Comparison of ENCODE assay signal across 8 cellular contexts in the genomic region with DNA sequence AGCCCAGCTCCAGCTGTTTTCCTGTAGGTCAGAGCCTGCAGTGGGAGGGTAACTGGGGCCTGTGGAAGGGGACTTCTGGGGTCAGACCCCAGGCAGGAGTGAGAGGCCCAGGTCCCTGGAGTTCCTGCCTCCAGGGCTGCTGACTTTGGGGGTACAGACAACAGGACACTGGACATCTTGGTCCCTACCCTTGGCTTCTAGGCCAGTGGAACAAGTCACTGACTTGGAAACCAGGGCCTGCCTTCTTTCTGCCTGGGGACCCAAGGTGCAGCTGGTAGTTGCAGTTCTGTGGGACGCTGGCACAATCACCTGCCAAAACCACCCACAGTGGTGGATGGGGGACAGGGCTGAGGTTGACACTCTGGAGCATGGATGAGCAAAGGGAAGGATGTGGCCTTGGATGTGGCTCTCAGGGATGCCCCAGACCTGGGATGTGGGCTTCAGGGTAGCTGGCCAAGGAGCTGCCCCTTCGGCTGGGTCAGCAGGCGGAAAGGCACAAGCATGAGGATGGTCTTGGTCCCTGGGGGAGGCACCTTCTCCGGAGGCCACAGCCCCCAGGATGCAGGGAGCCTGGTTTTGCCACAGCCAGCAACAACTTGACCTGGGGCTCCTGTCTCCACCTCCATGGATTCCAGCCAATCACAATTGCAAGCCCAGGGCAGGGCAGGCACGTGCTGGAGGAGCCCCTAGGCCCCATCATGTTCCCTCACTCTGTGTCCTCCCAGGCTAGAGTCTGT. TPM values are rescaled to one million over a fixed set of nuclear protein-coding genes. Genes with fewer than 3 reads are reported as not detected.
DNase-seq lines count a peak whose midpoint lies in the region; ATAC-seq and TF ChIP-seq lines count a peak whose summit lies in the region.

No MANE protein-coding gene starts in this region.

- H3K4me3 Mint-ChIP-seq in endothelial cell (ENCODE audit: unreplicated experiment): peak overlapping the region; percentile 85

- no peak for ATAC-seq in GM21423 (IDR thresholded peaks at IDR 0.05; ENCODE audit: unreplicated experiment)

- peaks cover 2% of the 10 kb centered on the region for H3K27me3 Mint-ChIP-seq in endothelial cell (ENCODE audit: unreplicated experiment)

- peak overlapping the region; percentile 78 for H3K9ac ChIP-seq in NT2/D1 (ENCODE audit: insufficient read length, low read depth)

- peak overlapping the region; percentile 69; the same call in 1 of the 2 replicates for H3K4me3 ChIP-seq in DOHH2 (ENCODE audit: low read length)
- peak overlapping the region; percentile 73 for H3K4me3 ChIP-seq in NT2/D1 (ENCODE audit: insufficient read length, low read depth)
- H3K4me3 ChIP-seq in osteoblast (ENCODE audit: insufficient read depth, low read length): peak overlapping the region; percentile 57

- peaks cover 7% of the 10 kb centered on the region for H3K4me1 Mint-ChIP-seq in endothelial cell (ENCODE audit: unreplicated experiment)

- H3K9me3 Mint-ChIP-seq in endothelial cell (ENCODE audit: unreplicated experiment): peaks cover 2% of the 10 kb centered on the region

- DNase-seq in NT2/D1 (ENCODE audit: low read depth, low spot score) (no peak), endothelial cell (ENCODE audit: low spot score) (no peak), osteoblast (ENCODE audit: insufficient read length, low spot score, missing footprints) (peak; percentile 71), NCI-H2107 (lab: John Stamatoyannopoulos, UW) (no peak), NCI-H2196 treated with DMSO at 0.1 percent for 48 hours (lab: John Stamatoyannopoulos, UW; ENCODE audit: unreplicated experiment) (no peak), HPDE6-E6E7 (ENCODE audit: extremely low spot score) (no peak)

- H3K4me1 ChIP-seq in DOHH2 (ENCODE audit: control insufficient read depth, low read length) (peaks cover 17% of the 10 kb centered on the region), NT2/D1 (ENCODE audit: insufficient read depth, insufficient read length) (peaks cover 25% of the 10 kb centered on the region), osteoblast (ENCODE audit: insufficient read depth, low read length) (peaks cover 7% of the 10 kb centered on the region)

- H3F3A ChIP-seq in DOHH2 (ENCODE audit: control insufficient read depth, insufficient read depth): peaks cover 3% of the 10 kb centered on the region

- H3K9me3 ChIP-seq in DOHH2 (ENCODE audit: control insufficient read depth, insufficient read depth, low read length) (no peaks in the 10 kb centered on the region), NT2/D1 (ENCODE audit: insufficient read depth, low read length) (peaks cover 6% of the 10 kb centered on the region), osteoblast (ENCODE audit: low read depth, low read length) (no peaks in the 10 kb centered on the region)

- no peak overlapping the region for H2AFZ ChIP-seq in osteoblast (ENCODE audit: low read length)

- H3K9me2 ChIP-seq in DOHH2 (replicated peaks; ENCODE audit: control insufficient read depth, low read length): no peaks in the 10 kb centered on the region

- H3K27ac ChIP-seq in DOHH2 (ENCODE audit: low read depth, low read length): no peak overlapping the region
- no peak overlapping the region for H3K27ac ChIP-seq in osteoblast (ENCODE audit: low read depth, low read length)

- no peak overlapping the region for H3K27ac Mint-ChIP-seq in endothelial cell (ENCODE audit: unreplicated experiment)

- H3K27me3 ChIP-seq in DOHH2 (ENCODE audit: control insufficient read depth, low read length): no peaks in the 10 kb centered on the region
- H3K27me3 ChIP-seq in NT2/D1 (ENCODE audit: insufficient read depth, insufficient read length): no peaks in the 10 kb centered on the region
- peaks cover 8% of the 10 kb centered on the region for H3K27me3 ChIP-seq in osteoblast (ENCODE audit: insufficient read depth, low read length)

- H3K79me2 ChIP-seq in DOHH2 (ENCODE audit: control insufficient read depth, low read length) (peaks cover 21% of the 10 kb centered on the region), osteoblast (ENCODE audit: insufficient read depth, low read length) (peaks cover 18% of the 10 kb centered on the region)

- H3K36me3 Mint-ChIP-seq in endothelial cell (ENCODE audit: low read depth, unreplicated experiment): peaks cover 3% of the 10 kb centered on the region

- H4K20me1 ChIP-seq in DOHH2 (ENCODE audit: control insufficient read depth, insufficient read depth, low read depth, low read length): peaks cover 3% of the 10 kb centered on the region; the same call in 1 of the 2 replicates
- peaks cover 27% of the 10 kb centered on the region for H4K20me1 ChIP-seq in osteoblast (ENCODE audit: insufficient read depth, low read length)

- H3K4me2 ChIP-seq in DOHH2 (ENCODE audit: low read length) (peak overlapping the region; percentile 85; the same call in 1 of the 2 replicates), osteoblast (ENCODE audit: insufficient read depth, low read length) (peak overlapping the region; percentile 63)

- TF ChIP-seq CTCF in DOHH2 (IDR thresholded peaks at IDR 0.05; ENCODE audit: low read depth, low read length, poor library complexity, severe bottlenecking) (no peak), endothelial cell (IDR thresholded peaks at IDR 0.05; ENCODE audit: unreplicated experiment) (no peak), osteoblast (IDR thresholded peaks at IDR 0.05; ENCODE audit: extremely low read depth, low read depth, low read length) (no peak)

- H3K36me3 ChIP-seq in DOHH2 (ENCODE audit: control insufficient read depth, low read length) (peaks cover 35% of the 10 kb centered on the region), NT2/D1 (ENCODE audit: insufficient read depth, insufficient read length, low read length) (peaks cover 35% of the 10 kb centered on the region), osteoblast (ENCODE audit: insufficient read depth, low read length) (peaks cover 15% of the 10 kb centered on the region)

RNA-seq across cellular contexts. Expression of gene JMJD4, which starts 5.8 kb away (rescaled TPM):
- 13.4 TPM for total RNA-seq in endothelial cell (ENCODE audit: unreplicated experiment)
- total RNA-seq in osteoblast: 27.5 and 30.4 TPM in 2 replicates

RNA-seq across cellular contexts. Expression of gene SNAP47, which starts 5.9 kb away (rescaled TPM):
- total RNA-seq in endothelial cell (ENCODE audit: unreplicated experiment) (32.2 TPM), osteoblast (47.7 and 51.4 TPM in 2 replicates)
